11 cellular contexts compared by ENCODE assay signal in genomic region chr12:111768159-111768895, GRCh38. TPM values are rescaled to one million over a fixed set of nuclear protein-coding genes. Genes with fewer than 3 reads are reported as not detected.
A peak's percentile ranks its signal among the peaks of the same experiment; 100 is the strongest.
DNase-seq lines count a peak whose midpoint lies in the region; FAIRE-seq and TF ChIP-seq lines count a peak whose summit lies in the region.
"Had no signal": no experiment of that assay in that cellular context is flagged by ENCODE, and none has a peak within 500 bp of the region (broad histone marks: within the 10 kb centered on the region; RNA-seq: fewer than 3 reads in every experiment).

No MANE protein-coding gene starts in this region.

- no peak overlapping the region for H3K4me3 ChIP-seq in keratinocyte (ENCODE audit: control insufficient read depth in 2 of 3, extremely low read depth in 1 of 3, insufficient read depth in 2 of 3, low read depth in 1 of 3, low read length in 3 of 3)
- peak overlapping the region; percentile 55 to 72 (median 65) for H3K4me3 ChIP-seq in skin epidermis
- no peak overlapping the region for H3K4me3 ChIP-seq in HAP-1

- H4K91ac ChIP-seq in H9 (ENCODE audit: insufficient read length, low read depth, low read length), result no peak overlapping the region

- no peak overlapping the region for H3K56ac ChIP-seq in H9 (ENCODE audit: insufficient read length, low read depth, low read length)

- no peak overlapping the region for H4K5ac ChIP-seq in H9 (ENCODE audit: insufficient read length, low read depth, low read length)

- no peak overlapping the region for H2BK15ac ChIP-seq in H9 (ENCODE audit: low read depth, low read length)

- H2BK120ac ChIP-seq in H9 (ENCODE audit: low read depth, low read length, poor library complexity, severe bottlenecking), result no peak overlapping the region

- FAIRE-seq in keratinocyte (lab: Jason Lieb, UNC), result no peak

- no peak overlapping the region for H3K9ac ChIP-seq in H9 (ENCODE audit: extremely low read depth, insufficient read length, low read length)
- H3K9ac ChIP-seq in keratinocyte (ENCODE audit: control insufficient read depth, extremely low read depth, insufficient read depth, low read length), result no peak overlapping the region

- peaks cover 3 to 7% of the 10 kb centered on the region in 2 experiments for H3K9me3 Mint-ChIP-seq in H9

- dilution Hi-C loops in keratinocyte (cut with MboI; ENCODE audit: extremely low pct_ligation_motif_present, low sequenced_read_pairs), result no loop called here

- peaks cover 14% of the 10 kb centered on the region for H3K27me3 Mint-ChIP-seq in H9 (ENCODE audit: low read depth)

- H4K8ac ChIP-seq in H9 (replicated peaks; ENCODE audit: insufficient read length, low read depth, low read length), result no peak overlapping the region

- H3K27me3 ChIP-seq in H9 (ENCODE audit: insufficient read depth, low read length) (no peaks in the 10 kb centered on the region; the same call in 1 of the 2 replicates), keratinocyte (ENCODE audit: control insufficient read depth, extremely low read depth, insufficient read depth, low read length) (no peaks in the 10 kb centered on the region), HAP-1 (ENCODE audit: low read depth) (no peaks in the 10 kb centered on the region)

- no peaks in the 10 kb centered on the region for H3K36me3 ChIP-seq in keratinocyte (ENCODE audit: control insufficient read depth in 2 of 2, extremely low read depth in 1 of 2, insufficient read depth in 2 of 2, low read length in 2 of 2)
- H3K36me3 ChIP-seq in HAP-1 (replicated peaks), result no peaks in the 10 kb centered on the region

- H3K9me3 ChIP-seq in H9 (ENCODE audit: control insufficient read depth, low read depth, low read length) (no peaks in the 10 kb centered on the region), keratinocyte (ENCODE audit: control insufficient read depth, low read depth, low read length) (no peaks in the 10 kb centered on the region), HAP-1 (no peaks in the 10 kb centered on the region)

- WGBS in H9 (ENCODE audit: extremely low coverage, insufficient read length, low lambda C conversion rate), result no CpG with 5 or more reads among the region's 9 CpGs

- H3K27ac ChIP-seq in H9 (ENCODE audit: insufficient read length, low read depth, low read length) (no peak overlapping the region), RWPE1 (peak overlapping the region; percentile 16; the same call in 1 of the 2 replicates), keratinocyte (ENCODE audit: control insufficient read depth, insufficient read depth, low read length) (no peak overlapping the region), skin epidermis (peak overlapping the region in 8 of 21 experiments; percentile 29 to 89 (median 81))

- no peaks in the 10 kb centered on the region for H3K9me1 ChIP-seq in keratinocyte (ENCODE audit: control insufficient read depth, extremely low read depth, insufficient read depth, low read length)

- H3K4me1 ChIP-seq in H9 (ENCODE audit: insufficient read depth, low read length), result 0 out of 2 replicates have a peak, but pooled peaks cover 3% of the 10 kb centered on the region
- H3K4me1 ChIP-seq in keratinocyte (ENCODE audit: control insufficient read depth, extremely low read depth, insufficient read depth, low read length), result peaks cover 11% of the 10 kb centered on the region
- H3K4me1 ChIP-seq in HAP-1, result no peaks in the 10 kb centered on the region

- H3K36me3 Mint-ChIP-seq in H9 (ENCODE audit: insufficient read depth in 1 of 3, low read depth in 3 of 3), result peaks cover 3 to 10% (median 4%) of the 10 kb centered on the region in 3 experiments; a peak in 6 of 7 replicates

- H4K20me1 ChIP-seq in H9 (ENCODE audit: control insufficient read depth, insufficient read depth, insufficient read length), result no peaks in the 10 kb centered on the region
- no peaks in the 10 kb centered on the region for H4K20me1 ChIP-seq in keratinocyte (ENCODE audit: control insufficient read depth, extremely low read depth, insufficient read depth, low read length)

- no peak overlapping the region for H3T11ph ChIP-seq in H9 (ENCODE audit: low read length)

- H3K23me2 ChIP-seq in H9 (ENCODE audit: insufficient read length, low read depth, low read length, poor library complexity, severe bottlenecking), result peaks cover 5% of the 10 kb centered on the region

- H3K18ac ChIP-seq in H9 (ENCODE audit: insufficient read length, low read depth, low read length), result no peak overlapping the region

- no peak overlapping the region for H3K27ac Mint-ChIP-seq in H9

- H2AFZ ChIP-seq in H9 (ENCODE audit: low read length) (no peak overlapping the region), keratinocyte (ENCODE audit: control insufficient read depth, low read length) (no peak overlapping the region)

- POLR2A ChIA-PET in RWPE1 (lab: Yijun Ruan, JAX; ENCODE audit: low non-redundant PET), result no interaction called here

- no peak overlapping the region for H3K14ac ChIP-seq in H9 (ENCODE audit: insufficient read depth, low read length)

- H3K23ac ChIP-seq in H9 (ENCODE audit: insufficient read length, low read depth, low read length), result no peak overlapping the region

- H2BK12ac ChIP-seq in H9 (ENCODE audit: insufficient read length, low read depth, low read length), result no peak overlapping the region

- peaks cover 17% of the 10 kb centered on the region in 2 experiments for H3K4me1 Mint-ChIP-seq in H9

- peak overlapping the region; percentile 62 for H3K4me2 ChIP-seq in H9 (ENCODE audit: insufficient read depth, insufficient read length, low read length)
- H3K4me2 ChIP-seq in keratinocyte (ENCODE audit: control insufficient read depth, extremely low read depth, insufficient read depth, low read depth, low read length), result peak overlapping the region; percentile 61

- CTCF ChIA-PET in RWPE1 (lab: Yijun Ruan, JAX), result interaction anchor here (1.0 kb wide), 1 partner anchor 15 kb away, joined by 3 read pairs; no protein-coding TSS in a partner anchor

- no peak overlapping the region for H2BK20ac ChIP-seq in H9 (ENCODE audit: low read depth, low read length, poor library complexity, severe bottlenecking)

- in situ Hi-C loops in HAP-1 (cut with MboI; ENCODE audit: low sequenced_read_pairs), result no loop called here

- H3K4ac ChIP-seq in H9 (ENCODE audit: low read depth, low read length), result no peak overlapping the region

- H3K4me3 Mint-ChIP-seq in H9, result peak overlapping the region; percentile 88 to 92; a peak in 4 of 5 replicates

- DNase-seq in H9 (no peak), RWPE1 (ENCODE audit: low spot score) (no peak), keratinocyte (ENCODE audit: low read depth, low spot score) (no peak), COLO829 (ENCODE audit: low spot score) (no peak), HAP-1 (ENCODE audit: low spot score in 2 of 2) (no peak), iPS-NIHi11 (ENCODE audit: low spot score) (no peak), hepatic stellate cell (ENCODE audit: low spot score) (no peak)
- DNase-seq: activated gamma-delta T cell, NCI-H2081, occipital lobe had no signal

- H2BK5ac ChIP-seq in H9 (ENCODE audit: insufficient read length, low read length), result no peak overlapping the region

- no peaks in the 10 kb centered on the region for H3K79me1 ChIP-seq in H9 (ENCODE audit: insufficient read depth, low read depth, low read length, poor library complexity, severe bottlenecking)

- H2AK5ac ChIP-seq in H9 (ENCODE audit: insufficient read length, low read length), result no peak overlapping the region

- no peaks in the 10 kb centered on the region for H3K79me2 ChIP-seq in H9 (ENCODE audit: insufficient read depth, low read length)
- no peaks in the 10 kb centered on the region for H3K79me2 ChIP-seq in keratinocyte (ENCODE audit: control insufficient read depth, insufficient read depth, low read length)

- TF ChIP-seq CTCF in H9 (conservative IDR thresholded peaks at IDR 0.05) (no peak), RWPE1 (conservative IDR thresholded peaks at IDR 0.05; ENCODE audit: low read depth) (no peak), keratinocyte (optimal IDR thresholded peaks at IDR 0.05 in 1 of 3, IDR thresholded peaks at IDR 0.05 in 1 of 3, conservative IDR thresholded peaks at IDR 0.05 in 1 of 3; ENCODE audit: extremely low read depth in 1 of 3, insufficient read depth in 2 of 3, low read length in 3 of 3) (no peak)

RNA-seq across cellular contexts. Expression of gene ALDH2, which starts 1.6 kb away (rescaled TPM):
- total RNA-seq in H9 (2021), result 44.0 and 50.1 TPM in 2 replicates
- 30.6 to 40.1 TPM (median 33.8 TPM) in 3 replicates for polyA plus RNA-seq in keratinocyte
- polyA plus RNA-seq in keratinocyte (2011; ENCODE audit: low read depth), result 18.5 TPM
- polyA plus RNA-seq in keratinocyte (2011; cell fraction: cytosol; rRNA removed), result 19.7 and 34.1 TPM in 2 replicates
- polyA plus RNA-seq in keratinocyte (2011; cell fraction: nucleus; rRNA removed), result 24.9 and 29.3 TPM in 2 replicates
- 26.0 and 34.2 TPM in 2 replicates for polyA plus RNA-seq in keratinocyte (2012; ENCODE audit: low replicate concordance)
- polyA minus RNA-seq in keratinocyte, result 18.1 to 34.5 TPM (median 25.5 TPM) in 3 replicates
- polyA minus RNA-seq in keratinocyte (2011; cell fraction: cytosol; rRNA and poly(A)+ RNA removed), result 23.2 TPM
- 12.3 and 15.4 TPM in 2 replicates for polyA minus RNA-seq in keratinocyte (2011; cell fraction: nucleus; rRNA and poly(A)+ RNA removed)

Comparison
In these comparisons a context has a peak if more than half of its experiments do, and no peak if none do; other contexts are left out.
1. H3K4me3 ChIP-seq: peak in skin epidermis (7 of 7); none in keratinocyte (0 of 3) and HAP-1 (single experiment).